Comparison of ENCODE assay signal across 1 cellular context in genomic region chr2:72891091-72891818, GRCh38.
TF ChIP-seq lines count a peak whose summit lies in the region.

No MANE protein-coding gene starts in this region.

TF ChIP-seq in K562, 482 proteins besides CTCF, POLR2A, EP300 and RAD21:
- TF ChIP-seq KDM1A (IDR thresholded peaks at IDR 0.05) (no peak), JUN (IDR thresholded peaks at IDR 0.05; ENCODE audit: borderline replicate concordance, low read depth, low read length) (no peak), JUN (CRISPR knock-in tag; IDR thresholded peaks at IDR 0.05; ENCODE audit: borderline replicate concordance) (no peak), SRSF3 (IDR thresholded peaks at IDR 0.05; ENCODE audit: insufficient read depth, low read length) (no peak), DPF2 (IDR thresholded peaks at IDR 0.05) (no peak), SLC30A9 (CRISPR knock-in tag; IDR thresholded peaks at IDR 0.05) (no peak), RBM34 (IDR thresholded peaks at IDR 0.05; ENCODE audit: borderline replicate concordance, insufficient read depth, low read length) (no peak), TCF3 (CRISPR knock-in tag; IDR thresholded peaks at IDR 0.05) (no peak), SPI1 (IDR thresholded peaks at IDR 0.05; ENCODE audit: borderline replicate concordance, low read depth, low read length) (no peak), U2AF2 (optimal IDR thresholded peaks at IDR 0.05; ENCODE audit: low read depth, low read length) (no peak), POU5F1 (IDR thresholded peaks at IDR 0.05; ENCODE audit: borderline replicate concordance, low read depth, low read length, partially characterized antibody) (no peak), POLR2G (IDR thresholded peaks at IDR 0.05; ENCODE audit: low read depth, low read length) (no peak), C11orf30 (IDR thresholded peaks at IDR 0.05; ENCODE audit: low read depth) (no peak), RREB1 (CRISPR knock-in tag; IDR thresholded peaks at IDR 0.05) (no peak), ZNF589 (CRISPR knock-in tag; IDR thresholded peaks at IDR 0.05; ENCODE audit: low read depth) (no peak), RUNX1 (IDR thresholded peaks at IDR 0.05; ENCODE audit: low read depth) (no peak), ETS1 (conservative IDR thresholded peaks at IDR 0.05; ENCODE audit: control insufficient read depth, low read depth, low read length) (no peak), ZNF197 (CRISPR knock-in tag; IDR thresholded peaks at IDR 0.05; ENCODE audit: low read depth) (no peak)
- TF ChIP-seq, protein P1, sequence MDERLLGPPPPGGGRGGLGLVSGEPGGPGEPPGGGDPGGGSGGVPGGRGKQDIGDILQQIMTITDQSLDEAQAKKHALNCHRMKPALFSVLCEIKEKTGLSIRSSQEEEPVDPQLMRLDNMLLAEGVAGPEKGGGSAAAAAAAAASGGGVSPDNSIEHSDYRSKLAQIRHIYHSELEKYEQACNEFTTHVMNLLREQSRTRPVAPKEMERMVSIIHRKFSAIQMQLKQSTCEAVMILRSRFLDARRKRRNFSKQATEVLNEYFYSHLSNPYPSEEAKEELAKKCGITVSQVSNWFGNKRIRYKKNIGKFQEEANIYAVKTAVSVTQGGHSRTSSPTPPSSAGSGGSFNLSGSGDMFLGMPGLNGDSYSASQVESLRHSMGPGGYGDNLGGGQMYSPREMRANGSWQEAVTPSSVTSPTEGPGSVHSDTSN (CRISPR knock-in tag; IDR thresholded peaks at IDR 0.05; ENCODE audit: low read depth), result no peak
- TF ChIP-seq, protein P1 (tag; conservative IDR thresholded peaks at IDR 0.05; ENCODE audit: low read depth), result no peak
- TF ChIP-seq, protein P2, sequence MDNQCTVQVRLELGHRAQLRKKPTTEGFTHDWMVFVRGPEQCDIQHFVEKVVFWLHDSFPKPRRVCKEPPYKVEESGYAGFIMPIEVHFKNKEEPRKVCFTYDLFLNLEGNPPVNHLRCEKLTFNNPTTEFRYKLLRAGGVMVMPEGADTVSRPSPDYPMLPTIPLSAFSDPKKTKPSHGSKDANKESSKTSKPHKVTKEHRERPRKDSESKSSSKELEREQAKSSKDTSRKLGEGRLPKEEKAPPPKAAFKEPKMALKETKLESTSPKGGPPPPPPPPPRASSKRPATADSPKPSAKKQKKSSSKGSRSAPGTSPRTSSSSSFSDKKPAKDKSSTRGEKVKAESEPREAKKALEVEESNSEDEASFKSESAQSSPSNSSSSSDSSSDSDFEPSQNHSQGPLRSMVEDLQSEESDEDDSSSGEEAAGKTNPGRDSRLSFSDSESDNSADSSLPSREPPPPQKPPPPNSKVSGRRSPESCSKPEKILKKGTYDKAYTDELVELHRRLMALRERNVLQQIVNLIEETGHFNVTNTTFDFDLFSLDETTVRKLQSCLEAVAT (IDR thresholded peaks at IDR 0.05), result no peak
- TF ChIP-seq, protein P3, sequence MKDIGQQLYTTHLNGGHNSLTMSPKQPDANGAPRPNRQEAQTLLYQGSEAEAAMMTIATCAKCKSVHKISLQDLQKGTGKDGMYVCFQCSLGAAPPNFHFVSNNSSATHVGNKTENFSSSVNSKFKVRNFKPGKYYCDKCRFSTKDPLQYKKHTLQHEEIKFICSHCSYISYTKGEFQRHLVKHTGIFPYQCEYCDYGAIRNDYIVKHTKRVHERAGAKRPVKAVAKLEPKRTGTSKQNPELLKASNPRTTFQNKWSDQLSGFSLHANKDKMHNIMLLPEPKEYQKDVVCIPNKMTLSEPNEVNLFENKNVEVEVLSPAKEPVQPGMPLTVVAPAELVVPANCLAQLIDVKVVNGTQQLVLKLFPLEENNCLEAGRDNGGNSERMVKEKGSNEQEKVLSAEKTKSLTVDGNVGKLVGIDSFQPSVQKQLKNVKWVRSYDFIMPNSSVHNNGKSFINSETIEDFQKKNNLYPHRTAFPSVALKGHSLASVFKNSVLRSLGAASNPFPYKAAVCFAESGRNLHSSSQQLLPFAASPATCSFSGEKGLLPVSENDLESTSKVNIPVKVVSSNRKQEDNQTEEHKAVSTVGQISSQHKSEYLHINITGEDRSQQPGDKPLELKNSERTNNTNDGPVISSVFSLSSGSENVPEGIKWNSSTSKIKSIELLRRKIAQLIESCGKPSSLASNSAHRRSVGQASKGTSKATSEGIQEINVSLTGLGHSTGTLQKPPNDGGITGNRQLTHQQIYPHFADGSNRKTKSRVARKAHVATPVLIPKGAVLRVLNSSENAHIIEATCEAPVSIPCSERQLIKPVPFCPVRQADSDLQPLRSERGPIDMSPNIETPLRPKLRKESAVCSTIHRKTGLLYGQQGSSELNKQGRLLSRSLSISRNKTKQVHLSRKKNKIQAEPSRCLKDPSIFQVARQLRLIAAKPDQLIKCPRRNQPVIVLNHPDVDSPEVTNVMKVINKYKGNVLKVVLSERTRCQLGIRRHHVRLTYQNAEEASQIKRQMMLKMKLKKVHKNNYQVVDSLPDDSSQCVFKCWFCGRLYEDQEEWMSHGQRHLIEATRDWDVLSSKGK (CRISPR knock-in tag; IDR thresholded peaks at IDR 0.05), result no peak
